Comparison of ENCODE assay signal across 9 cellular contexts in genomic region chr1:149926296-149926695, GRCh38. TPM values are rescaled to one million over a fixed set of nuclear protein-coding genes. Genes with fewer than 3 reads are reported as not detected.
A peak's percentile ranks its signal among the peaks of the same experiment; 100 is the strongest.
DNase-seq lines count a peak whose midpoint lies in the region; ATAC-seq, FAIRE-seq and TF ChIP-seq lines count a peak whose summit lies in the region.
"Had no signal": no experiment of that assay in that cellular context is flagged by ENCODE, and none has a peak within 500 bp of the region (broad histone marks: within the 10 kb centered on the region; RNA-seq: fewer than 3 reads in every experiment).

No MANE protein-coding gene starts in this region.

- DNase-seq in activated naive CD4-positive, alpha-beta T cell treated with anti-CD3 and anti-CD28 coated beads, Interleukin-2, amount 10 ng/mL, durations not matched to agents 7 days and 5 days = no peak
- no peak for DNase-seq in activated naive CD4-positive, alpha-beta T cell treated with anti-CD3 and anti-CD28 coated beads, Interleukin-2, amount 50 U/mL, for 16 hours
- no peak for DNase-seq in activated CD4-positive, alpha-beta memory T cell treated with anti-CD3 and anti-CD28 coated beads, Interleukin-2, amount 10 ng/mL, durations not matched to agents 7 days and 5 days
- DNase-seq in suprapubic skin (ENCODE audit: low spot score in 2 of 2) = no peak
- DNase-seq in spleen = no peak
- no peak for DNase-seq in RCC 7860 (ENCODE audit: low spot score)
- DNase-seq: stimulated activated naive CD4-positive, alpha-beta T cell had no signal

- H3K4me3 Mint-ChIP-seq in activated naive CD4-positive, alpha-beta T cell treated with anti-CD3 and anti-CD28 coated beads, Interleukin-2, amount 10 ng/mL, durations not matched to agents 7 days and 5 days = peak overlapping the region; percentile 99
- peak overlapping the region; percentile 97 for H3K4me3 Mint-ChIP-seq in activated CD4-positive, alpha-beta memory T cell treated with anti-CD3 and anti-CD28 coated beads, Interleukin-2, amount 10 ng/mL, durations not matched to agents 7 days and 5 days

- ATAC-seq in HG03039 (IDR thresholded peaks at IDR 0.05; ENCODE audit: unreplicated experiment) = no peak

- H3K27me3 Mint-ChIP-seq in activated naive CD4-positive, alpha-beta T cell treated with anti-CD3 and anti-CD28 coated beads, Interleukin-2, amount 10 ng/mL, durations not matched to agents 7 days and 5 days = no peaks in the 10 kb centered on the region
- no peaks in the 10 kb centered on the region for H3K27me3 Mint-ChIP-seq in activated CD4-positive, alpha-beta memory T cell treated with anti-CD3 and anti-CD28 coated beads, Interleukin-2, amount 10 ng/mL, durations not matched to agents 7 days and 5 days

- H3K36me3 Mint-ChIP-seq in activated naive CD4-positive, alpha-beta T cell treated with anti-CD3 and anti-CD28 coated beads, Interleukin-2, amount 10 ng/mL, durations not matched to agents 7 days and 5 days = peaks cover 56% of the 10 kb centered on the region
- peaks cover 55% of the 10 kb centered on the region for H3K36me3 Mint-ChIP-seq in activated CD4-positive, alpha-beta memory T cell treated with anti-CD3 and anti-CD28 coated beads, Interleukin-2, amount 10 ng/mL, durations not matched to agents 7 days and 5 days (ENCODE audit: low read depth)

- H3K9me3 Mint-ChIP-seq in activated naive CD4-positive, alpha-beta T cell treated with anti-CD3 and anti-CD28 coated beads, Interleukin-2, amount 10 ng/mL, durations not matched to agents 7 days and 5 days = no peaks in the 10 kb centered on the region
- no peaks in the 10 kb centered on the region for H3K9me3 Mint-ChIP-seq in activated CD4-positive, alpha-beta memory T cell treated with anti-CD3 and anti-CD28 coated beads, Interleukin-2, amount 10 ng/mL, durations not matched to agents 7 days and 5 days

- CTCF ChIA-PET in activated naive CD4-positive, alpha-beta T cell treated with anti-CD3 and anti-CD28 coated beads, Interleukin-2, amount 10 ng/mL, durations not matched to agents 7 days and 5 days (lab: Charles Lee) = no interaction called here
- CTCF ChIA-PET in activated CD4-positive, alpha-beta memory T cell treated with anti-CD3 and anti-CD28 coated beads, Interleukin-2, amount 10 ng/mL, durations not matched to agents 7 days and 5 days (lab: Charles Lee) = no interaction called here

- H3K27ac Mint-ChIP-seq in activated naive CD4-positive, alpha-beta T cell treated with anti-CD3 and anti-CD28 coated beads, Interleukin-2, amount 10 ng/mL, durations not matched to agents 7 days and 5 days = peak overlapping the region; percentile 72
- H3K27ac Mint-ChIP-seq in activated CD4-positive, alpha-beta memory T cell treated with anti-CD3 and anti-CD28 coated beads, Interleukin-2, amount 10 ng/mL, durations not matched to agents 7 days and 5 days = peak overlapping the region; percentile 55

- H3K9me3 ChIP-seq in iPS-20b (ENCODE audit: insufficient read depth, low read depth, low read length) (no peaks in the 10 kb centered on the region), suprapubic skin (no peaks in the 10 kb centered on the region), spleen (no peaks in the 10 kb centered on the region)

- intact Hi-C loops in spleen (cut with DNase I; ENCODE audit: low total_unique reads) = no loop called here

- peaks cover 64% of the 10 kb centered on the region for H3K4me1 Mint-ChIP-seq in activated naive CD4-positive, alpha-beta T cell treated with anti-CD3 and anti-CD28 coated beads, Interleukin-2, amount 10 ng/mL, durations not matched to agents 7 days and 5 days
- H3K4me1 Mint-ChIP-seq in activated CD4-positive, alpha-beta memory T cell treated with anti-CD3 and anti-CD28 coated beads, Interleukin-2, amount 10 ng/mL, durations not matched to agents 7 days and 5 days = peaks cover 62% of the 10 kb centered on the region

- TF ChIP-seq POLR2A in suprapubic skin (IDR thresholded peaks at IDR 0.05) (no peak), spleen (IDR thresholded peaks at IDR 0.05) (no peak)

- 93% methylated on average over 9 of the region's 9 CpGs for WGBS in suprapubic skin
- 95 to 98% (median 96%) methylated on average over 9 of the region's 9 CpGs for WGBS in spleen, 5 donors

- peak overlapping the region; percentile 92 for H3K4me3 ChIP-seq in iPS-20b (ENCODE audit: low read length)
- H3K4me3 ChIP-seq in suprapubic skin = peak overlapping the region; percentile 97
- peak overlapping the region in 4 of 8 donors; percentile 81 to 97 (median 90) for H3K4me3 ChIP-seq in spleen

- TF ChIP-seq CTCF in suprapubic skin (IDR thresholded peaks at IDR 0.05) (no peak), spleen (IDR thresholded peaks at IDR 0.05 in 8 of 11, conservative IDR thresholded peaks at IDR 0.05 in 3 of 11) (no peak)

- FAIRE-seq in RCC 7860 (lab: Jason Lieb, UNC) = no peak

- TF ChIP-seq EP300 in suprapubic skin (IDR thresholded peaks at IDR 0.05) = no peak

- H3K27ac ChIP-seq in iPS-20b (ENCODE audit: low read length) (no peak overlapping the region), suprapubic skin (no peak overlapping the region), spleen (no peak overlapping the region)

- no peak overlapping the region for H3K9ac ChIP-seq in iPS-20b (ENCODE audit: low read depth, low read length)

- H3K36me3 ChIP-seq in iPS-20b (ENCODE audit: insufficient read depth, low read depth, low read length) = peaks cover 51% of the 10 kb centered on the region
- H3K36me3 ChIP-seq in suprapubic skin = peaks cover 55% of the 10 kb centered on the region
- H3K36me3 ChIP-seq in spleen = peaks cover 19 to 56% (median 47%) of the 10 kb centered on the region in 6 donors

- POLR2A ChIA-PET in activated CD4-positive, alpha-beta memory T cell treated with anti-CD3 and anti-CD28 coated beads, Interleukin-2, amount 10 ng/mL, durations not matched to agents 7 days and 5 days (lab: Charles Lee) = interaction anchor here (1.0 to 2.5 kb wide), 4 partner anchors 13 to 41 kb away, joined by 3 to 17 read pairs (median 4); partner anchors contain the start of gene BOLA1

- H3K27me3 ChIP-seq in iPS-20b (ENCODE audit: insufficient read depth, low read length) (no peaks in the 10 kb centered on the region), suprapubic skin (no peaks in the 10 kb centered on the region), spleen (replicated peaks in 1 of 7) (no peaks in the 10 kb centered on the region)

- peaks cover 6% of the 10 kb centered on the region for H3K4me1 ChIP-seq in iPS-20b (ENCODE audit: insufficient read depth, low read length)
- H3K4me1 ChIP-seq in suprapubic skin = peaks cover 32% of the 10 kb centered on the region
- peaks cover 24 to 67% (median 42%) of the 10 kb centered on the region in 6 donors for H3K4me1 ChIP-seq in spleen

RNA-seq across cellular contexts. Expression of gene SF3B4, which starts 1.3 kb away (rescaled TPM):
- 10 to 100 TPM; 82.3 to 84.3 TPM for total RNA-seq in activated CD4-positive, alpha-beta memory T cell treated with anti-CD3 and anti-CD28 coated beads, Interleukin-2, amount 10 ng/mL, durations not matched to agents 7 days and 5 days
- total RNA-seq in suprapubic skin = 10 to 100 TPM; 19.1 to 28.7 (median 22.2) TPM
- total RNA-seq in spleen = 10 to 100 TPM; 17.6 to 43.8 (median 40.5) TPM
- polyA plus RNA-seq in spleen = 10 to 100 TPM; 19.7 to 27.8 (median 24.6) TPM

RNA-seq across cellular contexts. Expression of gene SV2A, which starts 8.7 kb away (rescaled TPM):
- total RNA-seq in activated CD4-positive, alpha-beta memory T cell treated with anti-CD3 and anti-CD28 coated beads, Interleukin-2, amount 10 ng/mL, durations not matched to agents 7 days and 5 days = 10 to 100 TPM; 14.4 to 15.2 TPM
- total RNA-seq in suprapubic skin (1 to 10 TPM in 1 of 4 donors, under 1 TPM in 3; 0.48 to 1.3 (median 0.65) TPM), spleen (1 to 10 TPM; 1.1 to 3.7 (median 2.5) TPM)
- under 1 TPM; 0.43 to 0.90 (median 0.64) TPM for polyA plus RNA-seq in spleen

RNA-seq across cellular contexts. Expression of gene MTMR11, which starts 10.4 kb away (rescaled TPM):
- total RNA-seq in activated CD4-positive, alpha-beta memory T cell treated with anti-CD3 and anti-CD28 coated beads, Interleukin-2, amount 10 ng/mL, durations not matched to agents 7 days and 5 days = 10 to 100 TPM; 19.2 to 20.7 TPM
- total RNA-seq in suprapubic skin (10 to 100 TPM; 13.5 to 40.3 (median 22.0) TPM), spleen (10 to 100 TPM in 2 of 7 donors, 1 to 10 TPM in 5; 4.4 to 16.2 (median 6.6) TPM)
- polyA plus RNA-seq in spleen = 1 to 10 TPM; 1.4 to 3.3 (median 2.1) TPM

RNA-seq across cellular contexts. Expression of gene BOLA1, which starts 26.9 kb away (rescaled TPM):
- total RNA-seq in activated CD4-positive, alpha-beta memory T cell treated with anti-CD3 and anti-CD28 coated beads, Interleukin-2, amount 10 ng/mL, durations not matched to agents 7 days and 5 days = 10 to 100 TPM; 24.9 to 27.2 TPM
- 10 to 100 TPM; 21.7 to 42.1 (median 33.1) TPM for total RNA-seq in suprapubic skin
- total RNA-seq in spleen = 10 to 100 TPM in 6 of 7 donors, 1 to 10 TPM in 1; 8.3 to 22.6 (median 14.7) TPM
- 10 to 100 TPM; 27.1 to 34.6 (median 33.9) TPM for polyA plus RNA-seq in spleen
